ENCODE assay signal across 13 cellular contexts in the genomic region with DNA sequence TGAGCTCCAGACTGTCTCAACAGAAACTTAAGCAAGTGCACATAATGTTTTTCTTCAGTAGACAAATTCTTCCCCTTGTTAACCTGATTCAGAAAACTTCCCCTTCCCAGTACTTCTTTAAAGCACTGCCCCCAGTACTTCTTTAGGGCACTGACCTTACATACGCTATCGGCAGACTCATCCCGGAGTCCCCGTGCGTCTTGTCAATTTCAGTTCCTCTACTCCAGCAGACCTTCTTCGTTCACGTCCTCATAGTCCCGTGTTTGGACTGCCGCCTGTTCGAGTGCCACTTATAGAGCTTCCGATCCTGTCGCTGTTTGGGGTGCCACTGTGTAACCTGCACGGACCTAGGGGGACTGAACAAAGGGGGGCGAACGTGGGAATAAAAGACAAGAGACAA. TPM values are rescaled to one million over a fixed set of nuclear protein-coding genes. Genes with fewer than 3 reads are reported as not detected.
"Had no signal": no experiment of that assay in that cellular context is flagged by ENCODE, and none has a peak within 500 bp of the region (broad histone marks: within the 10 kb centered on the region; RNA-seq: fewer than 3 reads in every experiment).

No MANE protein-coding gene starts in this region.

- H3K4me3 Mint-ChIP-seq: activated naive CD4-positive, alpha-beta T cell treated with anti-CD3 and anti-CD28 coated beads for 36 hours; nephron progenitor cell; T-cell had no signal

- H3K27ac Mint-ChIP-seq: activated naive CD4-positive, alpha-beta T cell treated with anti-CD3 and anti-CD28 coated beads for 36 hours; activated T-helper 2 cell treated with anti-CD3 and anti-CD28 coated beads, Interferon-gamma antibody, Interleukin-2, Interleukin-4, amounts not matched to agents 10 μg/mL and 5 μg/mL and 100 μg/mL, durations not matched to agents 14 hours and 24 hours and 36 hours; nephron progenitor cell; T-cell had no signal

- ATAC-seq: activated CD4-positive, CD25-positive, alpha-beta regulatory T cell treated with anti-CD3 and anti-CD28 coated beads, Interleukin-2, amount 50 U/mL, for 24 hours; T-cell had no signal

- H3K4me1 Mint-ChIP-seq: nephron progenitor cell had no signal

- H3K27ac ChIP-seq: epithelial cell of prostate had no signal

- DNase-seq: activated CD4-positive, alpha-beta T cell treated with anti-CD3 and anti-CD28 coated beads, Interleukin-2, amount 50 U/mL, for 4 hours; activated naive CD4-positive, alpha-beta T cell treated with anti-CD3 and anti-CD28 coated beads for 36 hours; dermis blood vessel endothelial cell; foreskin melanocyte; nephron progenitor cell; stimulated activated CD4-positive, alpha-beta T cell treated with anti-CD3 and anti-CD28 coated beads, Interleukin-1b, Interleukin-23, amount 100 ng/mL, for 48 hours; T-cell; T-helper 9 cell had no signal

RNA-seq across cellular contexts. Expression of a gene that starts 48.8 kb away (rescaled TPM):
- total RNA-seq: astrocyte, pulmonary artery endothelial cell had no signal
